Comparison of ENCODE assay signal across 24 cellular contexts in the genomic region with DNA sequence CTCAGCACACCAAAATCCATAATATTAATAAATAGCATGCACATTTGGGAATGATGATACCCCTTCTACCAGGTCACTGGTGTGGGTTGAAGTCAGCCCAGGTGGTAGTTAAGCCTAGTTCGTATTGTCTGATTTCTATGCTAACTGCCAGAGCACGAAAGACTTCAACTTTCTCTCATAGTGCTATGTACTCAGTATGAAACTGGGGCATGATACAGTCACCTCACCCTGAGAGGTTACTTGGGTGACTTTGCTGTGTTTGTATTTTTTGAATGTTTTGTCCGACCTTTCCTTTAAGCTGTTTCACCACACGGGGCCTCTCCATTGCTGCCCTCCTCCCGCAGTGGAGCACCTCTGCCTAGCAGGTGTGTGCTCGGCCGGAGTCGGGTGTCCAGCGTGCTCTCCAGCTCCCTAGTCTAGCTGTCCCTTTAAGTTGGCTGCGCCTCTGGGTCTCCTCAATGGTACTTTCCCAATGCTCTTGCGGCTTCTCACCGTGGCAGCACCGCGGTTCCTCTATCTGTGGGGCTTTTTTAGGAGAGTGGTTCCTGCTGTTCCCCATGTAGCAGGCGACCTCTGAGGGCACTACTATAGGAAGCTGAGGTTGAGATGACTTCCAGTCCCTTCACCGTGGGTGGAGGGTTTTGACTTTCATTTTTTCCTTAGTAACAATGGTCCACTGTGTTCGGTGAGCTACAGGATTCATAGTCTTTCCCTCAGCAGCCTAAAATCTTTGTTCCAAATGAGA.
DNase-seq lines count a peak whose midpoint lies in the region; ATAC-seq and TF ChIP-seq lines count a peak whose summit lies in the region.
"Had no signal": no experiment of that assay in that cellular context is flagged by ENCODE, and none has a peak within 500 bp of the region (broad histone marks: within the 10 kb centered on the region; RNA-seq: fewer than 3 reads in every experiment).

No MANE protein-coding gene starts in this region.

- in situ Hi-C loops in SK-MEL-5 (cut with HindIII; ENCODE audit: low pct_unique_long_range_greater_than_20kb, low sequenced_read_pairs), result no loop called here

- TF ChIP-seq POLR2A in body of pancreas (IDR thresholded peaks at IDR 0.05), result no peak

- intact Hi-C loops in body of pancreas (cut with DNase I), result no loop called here

- peak in 1 of 2 donors; percentile 8 for DNase-seq in activated naive CD4-positive, alpha-beta T cell treated with anti-CD3 and anti-CD28 coated beads, Interleukin-2, amount 50 U/mL, for 72 hours (ENCODE audit: low spot score in 2 of 2)
- DNase-seq in activated naive CD4-positive, alpha-beta T cell treated with anti-CD3 and anti-CD28 coated beads, Interleukin-2, amount 10 ng/mL, durations not matched to agents 7 days and 5 days, result no peak
- DNase-seq in SK-MEL-5 (ENCODE audit: low read depth, low spot score) (peak; percentile 26), osteocyte (ENCODE audit: extremely low spot score, unreplicated experiment) (no peak), chondrocyte (ENCODE audit: low spot score) (no peak), body of pancreas (no peak)
- DNase-seq: CD4-positive, CD25-positive, alpha-beta regulatory T cell; DMS153; GOT3; HCEC 1CT; IMR-90; NCI-H1092; NCI-H1417 treated with DMSO at 0.1 percent for 48 hours; NCI-H1694 treated with DMSO at 0.1 percent for 48 hours; NCI-H2081; NCI-H2171; NCI-H226; NCI-H510A; NCI-H69; SHP77 had no signal

- H3K4me3 Mint-ChIP-seq in activated naive CD4-positive, alpha-beta T cell treated with anti-CD3 and anti-CD28 coated beads, Interleukin-2, amount 10 ng/mL, durations not matched to agents 7 days and 5 days, result no peak overlapping the region
- H3K4me3 Mint-ChIP-seq in osteocyte (ENCODE audit: unreplicated experiment) (peak overlapping the region; percentile 5), chondrocyte (ENCODE audit: unreplicated experiment) (no peak overlapping the region)

- H3K27me3 ChIP-seq in body of pancreas, result no peaks in the 10 kb centered on the region
- H3K27me3 ChIP-seq: BLaER1 had no signal

- no peaks in the 10 kb centered on the region for H3K4me1 Mint-ChIP-seq in activated naive CD4-positive, alpha-beta T cell treated with anti-CD3 and anti-CD28 coated beads, Interleukin-2, amount 10 ng/mL, durations not matched to agents 7 days and 5 days
- H3K4me1 Mint-ChIP-seq in osteocyte (ENCODE audit: unreplicated experiment), result peaks cover 4% of the 10 kb centered on the region
- H3K4me1 Mint-ChIP-seq in chondrocyte (ENCODE audit: low read depth), result no peaks in the 10 kb centered on the region
- H3K4me1 Mint-ChIP-seq: CD4-positive, CD25-positive, alpha-beta regulatory T cell had no signal

- ATAC-seq in activated naive CD4-positive, alpha-beta T cell treated with anti-CD3 and anti-CD28 coated beads, Interleukin-2, amount 50 U/mL, for 72 hours, result peak; percentile 81 to 91
- ATAC-seq in GM19463 (IDR thresholded peaks at IDR 0.05; ENCODE audit: unreplicated experiment) (peak; percentile 59), body of pancreas (no peak)
- ATAC-seq: Panc1 had no signal

- H3K36me3 ChIP-seq in body of pancreas (replicated peaks in 1 of 2; ENCODE audit: insufficient read depth in 1 of 2, low read depth in 2 of 2), result no peaks in the 10 kb centered on the region
- H3K36me3 ChIP-seq: BLaER1 had no signal

- H3K4me3 ChIP-seq in body of pancreas, result no peak overlapping the region
- H3K4me3 ChIP-seq: BLaER1 had no signal

- peak overlapping the region in 1 of 2 donors; percentile 26 for H3K27ac Mint-ChIP-seq in activated naive CD4-positive, alpha-beta T cell treated with anti-CD3 and anti-CD28 coated beads, Interleukin-2, amount 50 U/mL, for 72 hours
- H3K27ac Mint-ChIP-seq in activated naive CD4-positive, alpha-beta T cell treated with anti-CD3 and anti-CD28 coated beads, Interleukin-2, amount 10 ng/mL, durations not matched to agents 7 days and 5 days, result no peak overlapping the region
- no peak overlapping the region for H3K27ac Mint-ChIP-seq in osteocyte (ENCODE audit: unreplicated experiment)
- H3K27ac Mint-ChIP-seq in chondrocyte (ENCODE audit: unreplicated experiment), result no peak overlapping the region
- H3K27ac Mint-ChIP-seq: CD4-positive, CD25-positive, alpha-beta regulatory T cell had no signal

- H3K27ac ChIP-seq in body of pancreas, result no peak overlapping the region
- H3K27ac ChIP-seq: BLaER1, RWPE1 had no signal

- H3K9me3 Mint-ChIP-seq in activated naive CD4-positive, alpha-beta T cell treated with anti-CD3 and anti-CD28 coated beads, Interleukin-2, amount 50 U/mL, for 72 hours, result no peaks in the 10 kb centered on the region
- H3K9me3 Mint-ChIP-seq in activated naive CD4-positive, alpha-beta T cell treated with anti-CD3 and anti-CD28 coated beads, Interleukin-2, amount 10 ng/mL, durations not matched to agents 7 days and 5 days, result no peaks in the 10 kb centered on the region
- H3K9me3 Mint-ChIP-seq in osteocyte (ENCODE audit: unreplicated experiment) (no peaks in the 10 kb centered on the region), chondrocyte (ENCODE audit: low read depth) (no peaks in the 10 kb centered on the region)

- TF ChIP-seq CTCF in osteocyte (IDR thresholded peaks at IDR 0.05) (no peak), chondrocyte (IDR thresholded peaks at IDR 0.05) (no peak), body of pancreas (IDR thresholded peaks at IDR 0.05) (no peak)

- H3K36me3 Mint-ChIP-seq in activated naive CD4-positive, alpha-beta T cell treated with anti-CD3 and anti-CD28 coated beads, Interleukin-2, amount 50 U/mL, for 72 hours, result no peaks in the 10 kb centered on the region
- H3K36me3 Mint-ChIP-seq in activated naive CD4-positive, alpha-beta T cell treated with anti-CD3 and anti-CD28 coated beads, Interleukin-2, amount 10 ng/mL, durations not matched to agents 7 days and 5 days, result no peaks in the 10 kb centered on the region
- H3K36me3 Mint-ChIP-seq in osteocyte (ENCODE audit: unreplicated experiment), result no peaks in the 10 kb centered on the region
- no peaks in the 10 kb centered on the region for H3K36me3 Mint-ChIP-seq in chondrocyte (ENCODE audit: low read depth)
- H3K36me3 Mint-ChIP-seq: CD4-positive, CD25-positive, alpha-beta regulatory T cell had no signal

- no peaks in the 10 kb centered on the region for H3K9me3 ChIP-seq in body of pancreas
- H3K9me3 ChIP-seq: BLaER1 had no signal

- WGBS in body of pancreas, 2 donors, result 68 to 74% methylated on average over 17 of the region's 17 CpGs

- CTCF ChIA-PET in activated naive CD4-positive, alpha-beta T cell treated with anti-CD3 and anti-CD28 coated beads, Interleukin-2, amount 10 ng/mL, durations not matched to agents 7 days and 5 days (lab: Charles Lee), result no interaction called here

- H3K4me1 ChIP-seq in body of pancreas, result no peaks in the 10 kb centered on the region
- H3K4me1 ChIP-seq: BLaER1 had no signal

- no peaks in the 10 kb centered on the region for H3K27me3 Mint-ChIP-seq in activated naive CD4-positive, alpha-beta T cell treated with anti-CD3 and anti-CD28 coated beads, Interleukin-2, amount 10 ng/mL, durations not matched to agents 7 days and 5 days
- H3K27me3 Mint-ChIP-seq in osteocyte (ENCODE audit: unreplicated experiment), result peaks cover 25% of the 10 kb centered on the region
- peaks cover 20% of the 10 kb centered on the region for H3K27me3 Mint-ChIP-seq in chondrocyte (ENCODE audit: low read depth)
- H3K27me3 Mint-ChIP-seq: CD4-positive, CD25-positive, alpha-beta regulatory T cell had no signal
